In genomic region chr4:101102114-101102752, GRCh38 we compare ENCODE assay signal across 10 cellular contexts.
DNase-seq lines count a peak whose midpoint lies in the region; TF ChIP-seq lines count a peak whose summit lies in the region.
"Had no signal": no experiment of that assay in that cellular context is flagged by ENCODE, and none has a peak within 500 bp of the region (broad histone marks: within the 10 kb centered on the region; RNA-seq: fewer than 3 reads in every experiment).

No MANE protein-coding gene starts in this region.

- BruUV-seq in OCI-LY7 (replicated peaks; lab: Mats Ljungman, UMichigan): no TSS peak

- H2AFZ ChIP-seq in OCI-LY7 (ENCODE audit: low read length): no peak overlapping the region

- TF ChIP-seq CTCF in uterus (IDR thresholded peaks at IDR 0.05): no peak
- no peak for TF ChIP-seq CTCF in OCI-LY7 (conservative IDR thresholded peaks at IDR 0.05; ENCODE audit: low read length)

- H3K27ac ChIP-seq in uterus (no peak overlapping the region), OCI-LY7 (ENCODE audit: low read depth, low read length, poor library complexity, severe bottlenecking) (no peak overlapping the region)
- H3K27ac ChIP-seq: ascending aorta had no signal

- H3K79me2 ChIP-seq in OCI-LY7 (ENCODE audit: insufficient read depth, low read depth, low read length): no peaks in the 10 kb centered on the region

- H3K4me2 ChIP-seq in OCI-LY7 (ENCODE audit: low read length): no peak overlapping the region

- H3K9me3 ChIP-seq in uterus (no peaks in the 10 kb centered on the region), OCI-LY7 (ENCODE audit: low read length) (no peaks in the 10 kb centered on the region)
- H3K9me3 ChIP-seq: ascending aorta had no signal

- no peaks in the 10 kb centered on the region for H3K36me3 ChIP-seq in uterus
- H3K36me3 ChIP-seq in OCI-LY7 (ENCODE audit: insufficient read depth, low read length): no peaks in the 10 kb centered on the region
- H3K36me3 ChIP-seq: ascending aorta had no signal

- intact Hi-C loops in uterus (cut with DNase I; ENCODE audit: low total_unique reads) (no loop called here), OCI-LY7 (cut with micrococcal nuclease; ENCODE audit: unreplicated experiment) (loop anchor here (2.0 to 5.0 kb wide), 2 partner anchors 17 to 245 kb away; partner anchors contain the start of gene PPP3CA)

- DNase-seq in NCI-H510A treated with DMSO at 0.1 percent for 48 hours (lab: John Stamatoyannopoulos, UW) (peak; percentile 9), NCI-H510A (lab: John Stamatoyannopoulos, UW) (no peak), amygdala (lab: John Stamatoyannopoulos, UW) (peak in 31 of 56 donors; percentile 1 to 64 (median 18)), hippocampal formation (lab: John Stamatoyannopoulos, UW) (peak; percentile 36 to 47), uterus (peak; percentile 21 to 29), OCI-LY7 (ENCODE audit: low spot score) (no peak), OCI-M2 (lab: John Stamatoyannopoulos, UW; ENCODE audit: unreplicated experiment) (no peak)
- DNase-seq in stimulated activated CD4-positive, alpha-beta T cell treated with anti-CD3 and anti-CD28 coated beads, Interleukin-15, amount 100 ng/mL, for 24 hours: no peak
- DNase-seq: T-helper 17 cell had no signal

- no peaks in the 10 kb centered on the region for H3K27me3 ChIP-seq in uterus
- H3K27me3 ChIP-seq: ascending aorta had no signal

- H3K4me3 ChIP-seq in uterus (no peak overlapping the region), OCI-LY7 (ENCODE audit: low read depth, low read length, poor library complexity, severe bottlenecking) (no peak overlapping the region)
- H3K4me3 ChIP-seq: ascending aorta had no signal

- no peaks in the 10 kb centered on the region for H3K9me2 ChIP-seq in OCI-LY7 (ENCODE audit: insufficient read depth, low read length)

- POLR2A ChIA-PET in OCI-LY7 (lab: Charles Lee): interaction anchor here (0.6 to 2.5 kb wide), 2 partner anchors 17 to 22 kb away, joined by 3 to 14 read pairs; no protein-coding TSS in a partner anchor

- no peaks in the 10 kb centered on the region for H3K4me1 ChIP-seq in uterus
- H3K4me1 ChIP-seq in OCI-LY7 (ENCODE audit: insufficient read depth, low read length, poor library complexity, severe bottlenecking): peaks cover 22% of the 10 kb centered on the region

- H4K20me1 ChIP-seq in OCI-LY7 (ENCODE audit: insufficient read depth, low read length): no peaks in the 10 kb centered on the region

- TF ChIP-seq POLR2A in uterus (IDR thresholded peaks at IDR 0.05): no peak

- CTCF ChIA-PET in OCI-LY7 (lab: Charles Lee; ENCODE audit: unreplicated experiment): interaction anchor here (1.3 kb wide), 1 partner anchor 23 kb away, joined by 3 read pairs; no protein-coding TSS in a partner anchor

Comparison
In these comparisons a context has a peak if more than half of its experiments do, and no peak if none do; other contexts are left out.
1. DNase-seq: peak in NCI-H510A treated with DMSO at 0.1 percent for 48 hours (single experiment), amygdala (31 of 56), hippocampal formation (2 of 2) and uterus (2 of 2); none in NCI-H510A (single experiment), stimulated activated CD4-positive, alpha-beta T cell treated with anti-CD3 and anti-CD28 coated beads, Interleukin-15, amount 100 ng/mL, for 24 hours (single experiment), OCI-LY7 (single experiment) and OCI-M2 (single experiment).